Comparison of ENCODE assay signal across 26 cellular contexts in genomic region chr4:53755656-53756055, GRCh38.
"Had no signal": no experiment of that assay in that cellular context is flagged by ENCODE, and none has a peak within 500 bp of the region (broad histone marks: within the 10 kb centered on the region; RNA-seq: fewer than 3 reads in every experiment).

No MANE protein-coding gene starts in this region.

- H3K79me2 ChIP-seq: parathyroid adenoma had no signal

- H3K4me1 ChIP-seq: neural progenitor cell, parathyroid adenoma, psoas muscle, right lobe of liver, sigmoid colon, stomach, thyroid gland, tibial nerve, upper lobe of left lung, vagina had no signal

- FAIRE-seq: urothelium cell line had no signal

- H3K9me3 ChIP-seq: ovary, right lobe of liver, vagina had no signal

- H3K27me3 ChIP-seq: neural progenitor cell, ovary, right lobe of liver, sigmoid colon, stomach, thyroid gland, tibial nerve, upper lobe of left lung, vagina had no signal

- DNase-seq: natural killer cell; occipital lobe; ovary; posterior cingulate gyrus; psoas muscle; right cardiac atrium; right lobe of liver; sigmoid colon; small intestine; stimulated activated CD4-positive, alpha-beta T cell treated with anti-CD3 and anti-CD28 coated beads, Interleukin-15, amount 100 ng/mL, for 24 hours; stimulated activated CD4-positive, alpha-beta T cell treated with anti-CD3 and anti-CD28 coated beads, Interleukin-2, amount 100 ng/mL, for 24 hours; stimulated activated CD4-positive, alpha-beta T cell treated with anti-CD3 and anti-CD28 coated beads, Interleukin-2, amount 100 ng/mL, for 48 hours; stimulated activated CD4-positive, alpha-beta T cell treated with anti-CD3 and anti-CD28 coated beads, Interleukin-4, amount 100 ng/mL, for 24 hours; stimulated activated naive B cell treated with anti-CD40 and anti-IgM and Interleukin-4, amounts not matched to agents 10 μg/mL and 1 μg/mL and 100 μg/mL, for 72 hours; stimulated activated naive CD4-positive, alpha-beta T cell treated with Interleukin-2 at 50 U/mL for 16 hours; stomach; thyroid gland; trophoblast cell; upper lobe of left lung had no signal

- H3K4me3 ChIP-seq: neural progenitor cell, ovary, psoas muscle, right lobe of liver, sigmoid colon, stomach, thoracic aorta, thyroid gland, tibial nerve, upper lobe of left lung, vagina had no signal

- H3K9ac ChIP-seq: neural progenitor cell, parathyroid adenoma had no signal

- H3K36me3 ChIP-seq: neural progenitor cell, ovary, right lobe of liver, sigmoid colon, stomach, thoracic aorta, thyroid gland, tibial nerve, upper lobe of left lung, vagina had no signal

- H3K4me2 ChIP-seq: neural progenitor cell had no signal

- H3K27ac ChIP-seq: neural progenitor cell, ovary, parathyroid adenoma, psoas muscle, right lobe of liver, sigmoid colon, stomach, thoracic aorta, thyroid gland, tibial nerve, upper lobe of left lung, vagina had no signal

- ATAC-seq: natural killer cell; psoas muscle; right cardiac atrium; right lobe of liver; stimulated activated effector memory CD8-positive, alpha-beta T cell treated with anti-CD3 and anti-CD28 coated beads, Interleukin-12 subunit alpha, Interleukin-12 subunit beta, amount 100 ng/mL, for 72 hours; stimulated activated naive B cell treated with anti-CD40 and anti-IgM and Interleukin-4, amounts not matched to agents 10 μg/mL and 1 μg/mL and 100 μg/mL, for 72 hours had no signal

- H2AFZ ChIP-seq: neural progenitor cell, parathyroid adenoma had no signal
